In genomic region chr14:97393244-97393643, GRCh38 we compare ENCODE assay signal across 25 cellular contexts.
"Had no signal": no experiment of that assay in that cellular context is flagged by ENCODE, and none has a peak within 500 bp of the region (broad histone marks: within the 10 kb centered on the region; RNA-seq: fewer than 3 reads in every experiment).

No MANE protein-coding gene starts in this region.

- H3K36me3 Mint-ChIP-seq: activated CD4-positive, alpha-beta memory T cell treated with anti-CD3 and anti-CD28 coated beads for 36 hours; activated naive CD8-positive, alpha-beta T cell had no signal

- H3K9me3 Mint-ChIP-seq: activated CD4-positive, alpha-beta memory T cell treated with anti-CD3 and anti-CD28 coated beads for 36 hours; activated CD4-positive, alpha-beta T cell treated with anti-CD3 and anti-CD28 coated beads, Interleukin-2, amount 10 ng/mL, durations not matched to agents 7 days and 5 days; activated T-cell treated with anti-CD3 and anti-CD28 coated beads, Interleukin-2, amount 50 U/mL, for 4 hours had no signal

- H3K9ac ChIP-seq: SK-N-SH had no signal

- H3K4me1 Mint-ChIP-seq: activated CD4-positive, alpha-beta T cell treated with anti-CD3 and anti-CD28 coated beads, Interleukin-2, amount 10 ng/mL, durations not matched to agents 7 days and 5 days had no signal

- H3K27ac ChIP-seq: brain microvascular endothelial cell, cardiac muscle cell, Peyer's patch, RWPE1, SJCRH30, VCaP had no signal

- H3K27me3 Mint-ChIP-seq: activated CD4-positive, alpha-beta memory T cell treated with anti-CD3 and anti-CD28 coated beads for 36 hours; activated CD4-positive, alpha-beta T cell treated with anti-CD3 and anti-CD28 coated beads, Interleukin-2, amount 10 ng/mL, durations not matched to agents 7 days and 5 days; activated naive CD8-positive, alpha-beta T cell had no signal

- H3K27ac Mint-ChIP-seq: activated CD4-positive, alpha-beta memory T cell treated with anti-CD3 and anti-CD28 coated beads for 36 hours; activated CD4-positive, alpha-beta T cell treated with anti-CD3 and anti-CD28 coated beads, Interleukin-2, amount 10 ng/mL, durations not matched to agents 7 days and 5 days; activated naive CD8-positive, alpha-beta T cell had no signal

- H3K9me2 ChIP-seq: SK-N-SH had no signal

- H3K36me3 ChIP-seq: brain microvascular endothelial cell, cardiac muscle cell, Peyer's patch, SJCRH30 had no signal

- H3K4me3 ChIP-seq: cardiac muscle cell, Peyer's patch, SJCRH30 had no signal

- DNase-seq: activated CD4-positive, alpha-beta memory T cell treated with anti-CD3 and anti-CD28 coated beads for 36 hours; activated CD4-positive, alpha-beta T cell treated with anti-CD3 and anti-CD28 coated beads, Interleukin-2, amount 10 ng/mL, durations not matched to agents 7 days and 5 days; activated CD4-positive, CD25-positive, alpha-beta regulatory T cell; activated CD8-positive, alpha-beta memory T cell treated with anti-CD3 and anti-CD28 coated beads for 24 hours; activated effector memory CD4-positive, alpha-beta T cell treated with anti-CD3 and anti-CD28 coated beads, Interleukin-2, amount 50 U/mL, for 16 hours; activated naive CD4-positive, alpha-beta T cell treated with Interleukin-2 at 50 U/mL for 16 hours; activated T-cell treated with anti-CD3 and anti-CD28 coated beads, Interleukin-2, amount 50 U/mL, for 4 hours; brain microvascular endothelial cell; cerebellar nuclear complex; NCI-H1048; NCI-H1694; NCI-H2029; NCI-H2107; NCI-H2171 treated with DMSO at 0.1 percent for 48 hours; NCI-H226; NCI-H526; Peyer's patch; Right ventricle myocardium superior; SJCRH30; SK-N-SH; T-helper 1 cell had no signal

- H3K4me3 Mint-ChIP-seq: activated CD4-positive, alpha-beta memory T cell treated with anti-CD3 and anti-CD28 coated beads for 36 hours; activated CD4-positive, alpha-beta T cell treated with anti-CD3 and anti-CD28 coated beads, Interleukin-2, amount 10 ng/mL, durations not matched to agents 7 days and 5 days; activated naive CD8-positive, alpha-beta T cell; activated T-cell treated with anti-CD3 and anti-CD28 coated beads, Interleukin-2, amount 50 U/mL, for 4 hours had no signal

- H3K9me3 ChIP-seq: Peyer's patch, SJCRH30, SK-N-SH had no signal

- H3K4me2 ChIP-seq: SK-N-SH had no signal

- H3K4me1 ChIP-seq: Peyer's patch, SJCRH30 had no signal

- H3K27me3 ChIP-seq: brain microvascular endothelial cell, cardiac muscle cell, Peyer's patch, SJCRH30 had no signal
